Comparison of ENCODE assay signal across 1 cellular context in genomic region chr17:39118674-39119419, GRCh38.
TF ChIP-seq lines count a peak whose summit lies in the region.

No MANE protein-coding gene starts in this region.

TF ChIP-seq in GM23338, 12 proteins besides CTCF, POLR2A, EP300 and RAD21 (continued from another document):
- TF ChIP-seq ZNF462 (CRISPR knock-in tag; IDR thresholded peaks at IDR 0.05) (no peak), STAT1 (IDR thresholded peaks at IDR 0.05; ENCODE audit: unreplicated experiment) (no peak), ZNF114 (CRISPR knock-in tag; IDR thresholded peaks at IDR 0.05) (no peak)
